19 cellular contexts compared by ENCODE assay signal in the genomic region with DNA sequence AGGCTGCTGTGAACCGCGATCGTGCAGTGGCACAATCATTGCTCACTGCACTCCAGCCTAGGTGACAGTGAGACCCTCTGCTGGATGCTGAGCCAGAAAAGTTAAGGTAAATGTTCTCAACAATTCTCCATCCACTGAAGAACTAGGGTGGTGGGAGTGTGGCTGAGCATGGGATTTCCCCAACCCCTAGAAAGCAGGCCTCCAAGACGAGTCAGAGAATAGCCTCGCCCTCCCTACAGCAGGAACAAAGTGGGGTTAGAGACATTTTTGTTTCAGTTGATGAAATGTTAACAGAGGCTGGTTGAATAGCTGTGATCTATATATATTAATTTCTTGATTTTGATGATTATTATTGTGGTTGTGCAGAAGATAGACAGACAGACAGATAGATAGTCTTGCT. TPM values are rescaled to one million over a fixed set of nuclear protein-coding genes. Genes with fewer than 3 reads are reported as not detected.
DNase-seq lines count a peak whose midpoint lies in the region; FAIRE-seq lines count a peak whose summit lies in the region.
"Had no signal": no experiment of that assay in that cellular context is flagged by ENCODE, and none has a peak within 500 bp of the region (broad histone marks: within the 10 kb centered on the region; RNA-seq: fewer than 3 reads in every experiment).

No MANE protein-coding gene starts in this region.

- no peak overlapping the region for H3K4me2 ChIP-seq in neuronal stem cell (ENCODE audit: insufficient read depth, low read length, poor library complexity, severe bottlenecking)
- H3K4me2 ChIP-seq: BLaER1, GM23338 had no signal

- WGBS in neuronal stem cell (ENCODE audit: extremely low coverage in 2 of 2, insufficient read length in 2 of 2, insufficient replicate concordance in 1 of 2), 2 donors = no CpG with 5 or more reads among the region's 5 CpGs

- no peaks in the 10 kb centered on the region for H3K4me1 ChIP-seq in neuronal stem cell (ENCODE audit: control insufficient read depth in 2 of 2, insufficient read depth in 1 of 2, low read depth in 1 of 2, low read length in 2 of 2)
- H3K4me1 ChIP-seq: BLaER1 had no signal

- no peak overlapping the region for H2BK5ac ChIP-seq in neuronal stem cell (ENCODE audit: low read length)

- H2BK120ac ChIP-seq in neuronal stem cell (ENCODE audit: low read depth, low read length) = no peak overlapping the region

- H3K27me3 Mint-ChIP-seq in activated T-cell treated with anti-CD3 and anti-CD28 coated beads, Interleukin-2, amount 50 U/mL, for 24 hours = no peaks in the 10 kb centered on the region
- H3K27me3 Mint-ChIP-seq: CD4-positive, alpha-beta memory T cell; IgD-negative memory B cell had no signal

- FAIRE-seq in GM19239 (lab: Jason Lieb, UNC) = no peak
- FAIRE-seq: GM12878 had no signal

- H3K36me3 ChIP-seq in neuronal stem cell (replicated peaks in 1 of 2; ENCODE audit: control insufficient read depth in 2 of 2, insufficient read depth in 2 of 2, low read length in 2 of 2) = peaks cover 0 to 6% of the 10 kb centered on the region in 2 donors

- H4K91ac ChIP-seq in neuronal stem cell (ENCODE audit: low read depth, low read length, poor library complexity) = no peak overlapping the region

- no peak overlapping the region for H4K8ac ChIP-seq in neuronal stem cell (ENCODE audit: low read depth, low read length)

- no peak overlapping the region for H3K4me3 Mint-ChIP-seq in activated T-cell treated with anti-CD3 and anti-CD28 coated beads, Interleukin-2, amount 50 U/mL, for 24 hours
- H3K4me3 Mint-ChIP-seq: CD4-positive, alpha-beta memory T cell; GM23338; IgD-negative memory B cell had no signal

- no peaks in the 10 kb centered on the region for H3K27me3 ChIP-seq in neuronal stem cell (ENCODE audit: control insufficient read depth in 3 of 3, insufficient read depth in 3 of 3, low read depth in 1 of 3, low read length in 3 of 3)
- H3K27me3 ChIP-seq: BLaER1 had no signal

- H3K4me3 ChIP-seq in neuronal stem cell (ENCODE audit: low read length in 2 of 2) = no peak overlapping the region
- H3K4me3 ChIP-seq: BLaER1, GM12878, GM23338 had no signal

- no peaks in the 10 kb centered on the region for H3K79me1 ChIP-seq in neuronal stem cell (ENCODE audit: low read depth, low read length)

- H3K27ac ChIP-seq in neuronal stem cell (replicated peaks; ENCODE audit: low read length) = no peak overlapping the region
- H3K27ac ChIP-seq: BLaER1, HL-60 had no signal

- no peak overlapping the region for H2BK12ac ChIP-seq in neuronal stem cell (ENCODE audit: low read length)

- H3K23ac ChIP-seq in neuronal stem cell (ENCODE audit: low read depth, low read length, poor library complexity) = peak overlapping the region; percentile 45

- H3K18ac ChIP-seq in neuronal stem cell (ENCODE audit: low read length) = peak overlapping the region; percentile 29

- H2AFZ ChIP-seq in neuronal stem cell (ENCODE audit: low read length) = no peak overlapping the region
- H2AFZ ChIP-seq: GM23338 had no signal

- H3K9me3 Mint-ChIP-seq in activated T-cell treated with anti-CD3 and anti-CD28 coated beads, Interleukin-2, amount 50 U/mL, for 24 hours = peaks cover 7% of the 10 kb centered on the region
- H3K9me3 Mint-ChIP-seq: GM23338 had no signal

- no peak overlapping the region for H2AK5ac ChIP-seq in neuronal stem cell (ENCODE audit: low read depth, low read length)

- no peak overlapping the region for H3K9ac ChIP-seq in neuronal stem cell (ENCODE audit: low read depth, low read length, poor library complexity)
- H3K9ac ChIP-seq: BLaER1 had no signal

- no peak overlapping the region for H3K14ac ChIP-seq in neuronal stem cell (ENCODE audit: low read length)

- peaks cover 23% of the 10 kb centered on the region for H3K4me1 Mint-ChIP-seq in activated T-cell treated with anti-CD3 and anti-CD28 coated beads, Interleukin-2, amount 50 U/mL, for 24 hours (ENCODE audit: low read depth)
- H3K4me1 Mint-ChIP-seq: CD4-positive, alpha-beta memory T cell; GM23338; IgD-negative memory B cell had no signal

- peaks cover 25% of the 10 kb centered on the region for H3K36me3 Mint-ChIP-seq in activated T-cell treated with anti-CD3 and anti-CD28 coated beads, Interleukin-2, amount 50 U/mL, for 24 hours (ENCODE audit: low read depth)

- H2BK15ac ChIP-seq in neuronal stem cell (ENCODE audit: low read length) = no peak overlapping the region

- H3K4ac ChIP-seq in neuronal stem cell (ENCODE audit: low read length) = no peak overlapping the region

- DNase-seq in activated T-cell treated with anti-CD3 and anti-CD28 coated beads, Interleukin-2, amount 50 U/mL, for 24 hours = no peak
- no peak for DNase-seq in activated T-cell treated with anti-CD3 and anti-CD28 coated beads, Interleukin-2, amount 50 U/mL, for 48 hours
- DNase-seq in EL (peak; percentile 11), NCI-H226 (peak; percentile 33), neuronal stem cell (ENCODE audit: low spot score) (no peak), GM19239 (ENCODE audit: insufficient read length, low spot score) (no peak), dedifferentiated amniotic fluid mesenchymal stem cell (ENCODE audit: extremely low spot score) (no peak)
- DNase-seq: CD4-positive, alpha-beta memory T cell; DMS153; MM.1S; NCI-H1092; NCI-H1436 treated with DMSO at 0.1 percent for 48 hours; NCI-H2029 treated with DMSO at 0.1 percent for 48 hours; NCI-H2171 treated with DMSO at 0.1 percent for 48 hours had no signal

- H3K27ac Mint-ChIP-seq in activated T-cell treated with anti-CD3 and anti-CD28 coated beads, Interleukin-2, amount 50 U/mL, for 24 hours = peak overlapping the region; percentile 58
- H3K27ac Mint-ChIP-seq: GM23338, IgD-negative memory B cell had no signal

- H3K9me3 ChIP-seq in neuronal stem cell (replicated peaks in 1 of 2; ENCODE audit: control insufficient read depth in 2 of 2, insufficient read depth in 1 of 2, low read depth in 1 of 2, low read length in 2 of 2) = peaks cover 4 to 17% of the 10 kb centered on the region in 2 donors

RNA-seq across cellular contexts. Expression of gene ALDH8A1, which starts 6.1 kb away (rescaled TPM):
- polyA plus RNA-seq in neuronal stem cell (2013, experiment 1 of 2) = 0.13 TPM
- polyA plus RNA-seq in neuronal stem cell (2013, experiment 2 of 2) = 0.10 TPM
- polyA plus RNA-seq: CD4-positive, alpha-beta memory T cell; GM23338; IgD-negative memory B cell had no signal

Comparison
In these comparisons a context has a peak if more than half of its experiments do, and no peak if none do; other contexts are left out.
1. DNase-seq: peak in EL (single experiment) and NCI-H226 (single experiment); none in activated T-cell treated with anti-CD3 and anti-CD28 coated beads, Interleukin-2, amount 50 U/mL, for 24 hours (single experiment), activated T-cell treated with anti-CD3 and anti-CD28 coated beads, Interleukin-2, amount 50 U/mL, for 48 hours (0 of 2), neuronal stem cell (single experiment), GM19239 (single experiment) and dedifferentiated amniotic fluid mesenchymal stem cell (single experiment).